37 cellular contexts compared by ENCODE assay signal in the genomic region with DNA sequence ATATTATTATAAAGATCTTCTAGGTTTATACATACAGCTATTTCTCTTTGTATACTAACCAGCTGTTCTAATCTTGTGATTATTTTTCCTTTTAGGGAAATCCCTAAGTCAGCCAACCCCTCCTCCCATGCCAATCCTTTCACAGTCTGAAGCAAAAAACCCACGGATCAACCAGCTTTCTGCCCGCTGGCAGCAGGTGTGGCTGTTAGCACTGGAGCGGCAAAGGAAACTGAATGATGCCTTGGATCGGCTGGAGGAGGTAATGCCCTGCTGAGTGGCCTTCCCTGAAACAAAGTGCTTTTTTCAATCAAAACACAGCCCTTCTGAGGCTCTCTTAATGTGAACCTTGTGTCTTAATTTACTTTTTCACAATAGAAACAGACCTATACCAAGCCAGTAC. TPM values are rescaled to one million over a fixed set of nuclear protein-coding genes. Genes with fewer than 3 reads are reported as not detected.
"Had no signal": no experiment of that assay in that cellular context is flagged by ENCODE, and none has a peak within 500 bp of the region (broad histone marks: within the 10 kb centered on the region; RNA-seq: fewer than 3 reads in every experiment).

No MANE protein-coding gene starts in this region.

- H3K4me3 ChIP-seq: MG63, PC-9 had no signal

- H3K27me3 Mint-ChIP-seq: activated CD4-positive, alpha-beta memory T cell treated with anti-CD3 and anti-CD28 coated beads, Interleukin-2, amount 10 ng/mL, durations not matched to agents 7 days and 5 days; activated CD8-positive, alpha-beta memory T cell treated with anti-CD3 and anti-CD28 coated beads, Interleukin-2, amount 10 ng/mL, durations not matched to agents 7 days and 5 days; activated naive CD4-positive, alpha-beta T cell treated with anti-CD3 and anti-CD28 coated beads, Interleukin-2, amount 10 ng/mL, durations not matched to agents 7 days and 5 days; activated naive CD8-positive, alpha-beta T cell; activated naive CD8-positive, alpha-beta T cell treated with anti-CD3 and anti-CD28 coated beads, Interleukin-2, amount 50 U/mL, for 24 hours; central memory CD8-positive, alpha-beta T cell had no signal

- DNase-seq: activated CD4-positive, alpha-beta memory T cell treated with anti-CD3 and anti-CD28 coated beads, Interleukin-2, amount 10 ng/mL, durations not matched to agents 7 days and 5 days; activated CD4-positive, alpha-beta T cell treated with anti-CD3 and anti-CD28 coated beads for 1 hour; activated CD4-positive, alpha-beta T cell treated with anti-CD3 and anti-CD28 coated beads for 48 hours; activated CD4-positive, CD25-positive, alpha-beta regulatory T cell; activated CD8-positive, alpha-beta memory T cell treated with anti-CD3 and anti-CD28 coated beads for 24 hours; activated CD8-positive, alpha-beta memory T cell treated with anti-CD3 and anti-CD28 coated beads, Interleukin-2, amount 10 ng/mL, durations not matched to agents 7 days and 5 days; activated CD8-positive, alpha-beta memory T cell treated with anti-CD3 and anti-CD28 coated beads, Interleukin-2, amount 50 U/mL, for 48 hours; activated effector memory CD4-positive, alpha-beta T cell treated with Interleukin-2 at 50 U/mL for 16 hours; activated naive CD4-positive, alpha-beta T cell treated with anti-CD3 and anti-CD28 coated beads, Interleukin-2, amount 10 ng/mL, durations not matched to agents 7 days and 5 days; activated naive CD8-positive, alpha-beta T cell treated with anti-CD3 and anti-CD28 coated beads, Interleukin-2, amount 50 U/mL, for 24 hours; activated T-cell treated with anti-CD3 and anti-CD28 coated beads, Interleukin-2, amount 50 U/mL, for 48 hours; brain microvascular endothelial cell; Kasumi-1; KG1; MG63; NCI-H1048; NCI-H1436 treated with DMSO at 0.1 percent for 48 hours; NCI-H1694 treated with DMSO at 0.1 percent for 48 hours; NCI-H2029; NCI-H2171 treated with DMSO at 0.1 percent for 48 hours; NCI-H2227 treated with DMSO at 0.1 percent for 48 hours; NCI-H446; NCI-H524; NCI-H748 treated with DMSO at 0.1 percent for 48 hours; NK-92 treated with Interleukin-12 subunit alpha and Interleukin-12 subunit beta, amount 100 ng/mL, for 24 hours; PC-9; SIG-M5; SW 1271; T1000; WERI-Rb-1 had no signal

- H3K9me3 ChIP-seq: MG63 had no signal

- ATAC-seq: activated CD8-positive, alpha-beta memory T cell treated with anti-CD3 and anti-CD28 coated beads, Interleukin-2, amount 10 ng/mL, durations not matched to agents 7 days and 5 days; activated naive CD8-positive, alpha-beta T cell treated with anti-CD3 and anti-CD28 coated beads, Interleukin-2, amount 50 U/mL, for 24 hours; Right ventricle myocardium inferior had no signal

- H3K27me3 ChIP-seq: brain microvascular endothelial cell, MG63 had no signal

- H2AFZ ChIP-seq: PC-9 had no signal

- H3K4me1 Mint-ChIP-seq: activated CD4-positive, alpha-beta memory T cell treated with anti-CD3 and anti-CD28 coated beads, Interleukin-2, amount 10 ng/mL, durations not matched to agents 7 days and 5 days; activated naive CD4-positive, alpha-beta T cell treated with anti-CD3 and anti-CD28 coated beads, Interleukin-2, amount 10 ng/mL, durations not matched to agents 7 days and 5 days; activated naive CD8-positive, alpha-beta T cell treated with anti-CD3 and anti-CD28 coated beads, Interleukin-2, amount 50 U/mL, for 24 hours had no signal

- H3K27ac Mint-ChIP-seq: activated CD4-positive, alpha-beta memory T cell treated with anti-CD3 and anti-CD28 coated beads, Interleukin-2, amount 10 ng/mL, durations not matched to agents 7 days and 5 days; activated CD8-positive, alpha-beta memory T cell treated with anti-CD3 and anti-CD28 coated beads, Interleukin-2, amount 10 ng/mL, durations not matched to agents 7 days and 5 days; activated naive CD4-positive, alpha-beta T cell treated with anti-CD3 and anti-CD28 coated beads, Interleukin-2, amount 10 ng/mL, durations not matched to agents 7 days and 5 days; activated naive CD8-positive, alpha-beta T cell; activated naive CD8-positive, alpha-beta T cell treated with anti-CD3 and anti-CD28 coated beads, Interleukin-2, amount 50 U/mL, for 24 hours had no signal

- H3K4me3 Mint-ChIP-seq: activated CD4-positive, alpha-beta memory T cell treated with anti-CD3 and anti-CD28 coated beads, Interleukin-2, amount 10 ng/mL, durations not matched to agents 7 days and 5 days; activated CD8-positive, alpha-beta memory T cell treated with anti-CD3 and anti-CD28 coated beads, Interleukin-2, amount 10 ng/mL, durations not matched to agents 7 days and 5 days; activated naive CD4-positive, alpha-beta T cell treated with anti-CD3 and anti-CD28 coated beads, Interleukin-2, amount 10 ng/mL, durations not matched to agents 7 days and 5 days; activated naive CD8-positive, alpha-beta T cell; activated naive CD8-positive, alpha-beta T cell treated with anti-CD3 and anti-CD28 coated beads, Interleukin-2, amount 50 U/mL, for 24 hours; central memory CD8-positive, alpha-beta T cell had no signal

- H3K9me3 Mint-ChIP-seq: activated CD4-positive, alpha-beta memory T cell treated with anti-CD3 and anti-CD28 coated beads, Interleukin-2, amount 10 ng/mL, durations not matched to agents 7 days and 5 days; activated naive CD4-positive, alpha-beta T cell treated with anti-CD3 and anti-CD28 coated beads, Interleukin-2, amount 10 ng/mL, durations not matched to agents 7 days and 5 days; activated naive CD8-positive, alpha-beta T cell treated with anti-CD3 and anti-CD28 coated beads, Interleukin-2, amount 50 U/mL, for 24 hours; central memory CD8-positive, alpha-beta T cell had no signal

- H3K27ac ChIP-seq: brain microvascular endothelial cell, PC-9, RWPE1, WERI-Rb-1 had no signal

- H3K4me2 ChIP-seq: PC-9 had no signal

RNA-seq across cellular contexts. Expression of a gene that starts 32.4 kb away (rescaled TPM):
- total RNA-seq: activated CD4-positive, alpha-beta memory T cell treated with anti-CD3 and anti-CD28 coated beads, Interleukin-2, amount 10 ng/mL, durations not matched to agents 7 days and 5 days; activated CD8-positive, alpha-beta memory T cell treated with anti-CD3 and anti-CD28 coated beads, Interleukin-2, amount 10 ng/mL, durations not matched to agents 7 days and 5 days; SK-MEL-5; T-helper 1 cell treated with Interleukin-12 subunit alpha and Interleukin-12 subunit beta and Interleukin-4 antibody, amounts not matched to agents 30 ng/mL and 1 ng/mL, for 36 hours; T-helper 2 cell treated with Interferon-gamma antibody and Interleukin-4, amounts not matched to agents 100 ng/mL and 5 ng/mL, for 36 hours had no signal
